In genomic region chr7:18357691-18358090, GRCh38 we compare ENCODE assay signal across 8 cellular contexts.
DNase-seq lines count a peak whose midpoint lies in the region; ATAC-seq, FAIRE-seq and TF ChIP-seq lines count a peak whose summit lies in the region.

No MANE protein-coding gene starts in this region.

- DNase-seq in AG08396 (ENCODE audit: low spot score) (peak; percentile 4), NAMALWA (ENCODE audit: low spot score) (peak; percentile 63), fibroblast of mammary gland (ENCODE audit: low read depth) (peak; percentile 26), RCC 7860 (ENCODE audit: low spot score) (no peak), kidney glomerular epithelial cell (lab: John Stamatoyannopoulos, UW) (no peak), Ammon's horn (ENCODE audit: low spot score) (no peak)
- DNase-seq in stimulated activated CD4-positive, alpha-beta T cell treated with anti-CD3 and anti-CD28 coated beads, Interleukin-12 subunit alpha, Interleukin-12 subunit beta, amount 100 ng/mL, for 4 hours = no peak

- peak; percentile 38 for TF ChIP-seq CTCF in fibroblast of mammary gland (conservative IDR thresholded peaks at IDR 0.05; ENCODE audit: control insufficient read depth, insufficient read depth, low read depth, low read length)

- no peak for FAIRE-seq in RCC 7860 (lab: Jason Lieb, UNC)

- ATAC-seq in GM18519 (IDR thresholded peaks at IDR 0.05; ENCODE audit: low FRiP score, unreplicated experiment) = peak; percentile 48

- no peak overlapping the region for H3K4me3 ChIP-seq in fibroblast of mammary gland (ENCODE audit: control insufficient read depth, low read depth, low read length)

Comparison
In these comparisons a context has a peak if more than half of its experiments do, and no peak if none do; other contexts are left out.
1. DNase-seq: peak in AG08396 (single experiment), NAMALWA (single experiment) and fibroblast of mammary gland (single experiment); none in stimulated activated CD4-positive, alpha-beta T cell treated with anti-CD3 and anti-CD28 coated beads, Interleukin-12 subunit alpha, Interleukin-12 subunit beta, amount 100 ng/mL, for 4 hours (single experiment), RCC 7860 (single experiment), kidney glomerular epithelial cell (single experiment) and Ammon's horn (single experiment).